ENCODE assay signal across 20 cellular contexts in genomic region chr1:233680000-233680399, GRCh38.
DNase-seq lines count a peak whose midpoint lies in the region; ATAC-seq, FAIRE-seq and TF ChIP-seq lines count a peak whose summit lies in the region.
"Had no signal": no experiment of that assay in that cellular context is flagged by ENCODE, and none has a peak within 500 bp of the region (broad histone marks: within the 10 kb centered on the region; RNA-seq: fewer than 3 reads in every experiment).

No MANE protein-coding gene starts in this region.

- no peak for TF ChIP-seq POLR2A in HepG2 (IDR thresholded peaks at IDR 0.05; ENCODE audit: insufficient read depth in 1 of 2, low read depth in 2 of 2, low read length in 2 of 2)
- no peak for TF ChIP-seq POLR2A in right lobe of liver (IDR thresholded peaks at IDR 0.05)

- H3K4me3 ChIP-seq in HepG2 (replicated peaks in 1 of 3; ENCODE audit: insufficient read depth in 1 of 3, low read depth in 2 of 3, low read length in 3 of 3) (no peak overlapping the region), right lobe of liver (no peak overlapping the region), Panc1 (ENCODE audit: low read depth in 2 of 2, low read length in 2 of 2) (no peak overlapping the region), kidney (ENCODE audit: low read length in 2 of 2) (no peak overlapping the region), osteoblast (ENCODE audit: insufficient read depth, low read length) (no peak overlapping the region)
- H3K4me3 ChIP-seq: Peyer's patch had no signal

- TF ChIP-seq EP300 in HepG2 (IDR thresholded peaks at IDR 0.05; ENCODE audit: low read depth in 2 of 2, low read length in 2 of 2) (no peak), HepG2 (CRISPR knock-in tag; IDR thresholded peaks at IDR 0.05; ENCODE audit: borderline replicate concordance) (no peak)

- DNase-seq in HepG2 (ENCODE audit: low spot score) (no peak), right lobe of liver (no peak), Panc1 (ENCODE audit: low read depth, low spot score) (no peak), foreskin keratinocyte (no peak), kidney (no peak), GM10248 (ENCODE audit: extremely low spot score) (no peak), osteoblast (ENCODE audit: insufficient read length, low spot score, missing footprints) (no peak)
- DNase-seq: CD4-positive, CD25-positive, alpha-beta regulatory T cell; DMS153; DND-41; KG1; MM.1S; NCI-H2029; NCI-H446 treated with DMSO at 0.1 percent for 48 hours; NCI-H526; NCI-H82; NK-92 treated with Interleukin-12 subunit alpha and Interleukin-12 subunit beta, amount 100 ng/mL, for 24 hours; Peyer's patch; SHP77 treated with DMSO at 0.1 percent for 48 hours had no signal

- FAIRE-seq in HepG2 (lab: Jason Lieb, UNC) (no peak), kidney (lab: Jason Lieb, UNC) (no peak)

- H4K20me1 ChIP-seq in HepG2 (ENCODE audit: insufficient read depth, low read length): no peaks in the 10 kb centered on the region
- H4K20me1 ChIP-seq in osteoblast (ENCODE audit: insufficient read depth, low read length): no peaks in the 10 kb centered on the region

- H3K4me1 ChIP-seq in HepG2 (ENCODE audit: insufficient read depth, low read length) (no peaks in the 10 kb centered on the region), right lobe of liver (no peaks in the 10 kb centered on the region), Panc1 (ENCODE audit: control insufficient read depth, insufficient read depth, low read length) (no peaks in the 10 kb centered on the region), foreskin keratinocyte (peaks cover 6% of the 10 kb centered on the region), kidney (ENCODE audit: control insufficient read depth in 1 of 2, insufficient read depth in 1 of 2, low read depth in 1 of 2, low read length in 2 of 2) (peaks cover 0 to 6% of the 10 kb centered on the region in 2 donors), osteoblast (ENCODE audit: insufficient read depth, low read length) (no peaks in the 10 kb centered on the region)
- H3K4me1 ChIP-seq: Peyer's patch had no signal

- TF ChIP-seq CTCF in HepG2 (CRISPR knock-in tag; IDR thresholded peaks at IDR 0.05) (no peak), right lobe of liver (IDR thresholded peaks at IDR 0.05) (no peak), Panc1 (IDR thresholded peaks at IDR 0.05) (peak; percentile 24), foreskin keratinocyte (conservative IDR thresholded peaks at IDR 0.05) (peak; percentile 7), kidney (IDR thresholded peaks at IDR 0.05; ENCODE audit: borderline replicate concordance, extremely low read depth, insufficient read depth) (no peak), GM10248 (IDR thresholded peaks at IDR 0.05; ENCODE audit: control extremely low read depth, extremely low read depth, low read depth, missing control alignments) (no peak), osteoblast (IDR thresholded peaks at IDR 0.05; ENCODE audit: extremely low read depth, low read depth, low read length) (no peak)

- BruUV-seq in HepG2 (replicated peaks; lab: Mats Ljungman, UMichigan) (no TSS peak), Panc1 (replicated peaks; lab: Mats Ljungman, UMichigan) (no TSS peak)

- no peak overlapping the region for H3K9ac ChIP-seq in HepG2 (ENCODE audit: insufficient read depth, low read depth, low read length)
- no peak overlapping the region for H3K9ac ChIP-seq in kidney (ENCODE audit: low read length in 2 of 2)

- POLR2A ChIA-PET in HepG2 (lab: Yijun Ruan, JAX) (no interaction called here), Panc1 (lab: Charles Lee) (no interaction called here), GM10248 (lab: Yijun Ruan, JAX) (no interaction called here)

- no peak for ATAC-seq in HepG2
- no peak for ATAC-seq in right lobe of liver
- no peak for ATAC-seq in Panc1
- ATAC-seq in foreskin keratinocyte: no peak
- no peak for ATAC-seq in GM19452 (IDR thresholded peaks at IDR 0.05; ENCODE audit: unreplicated experiment)

- H3K79me2 ChIP-seq in HepG2 (ENCODE audit: insufficient read depth, low read length) (no peaks in the 10 kb centered on the region), osteoblast (ENCODE audit: insufficient read depth, low read length) (no peaks in the 10 kb centered on the region)

- no peak for TF ChIP-seq RAD21 in HepG2 (CRISPR knock-in tag; IDR thresholded peaks at IDR 0.05)

- intact Hi-C loops in HepG2 (cut with micrococcal nuclease; ENCODE audit: unreplicated experiment): no loop called here
- intact Hi-C loops in right lobe of liver (cut with DNase I): no loop called here
- intact Hi-C loops in Panc1 (cut with micrococcal nuclease; ENCODE audit: unreplicated experiment): no loop called here
- intact Hi-C loops in kidney (cut with DNase I): no loop called here

- H2AFZ ChIP-seq in HepG2 (ENCODE audit: low read length): no peak overlapping the region
- H2AFZ ChIP-seq in osteoblast (ENCODE audit: low read length): no peak overlapping the region

- H3K27me3 ChIP-seq in HepG2 (ENCODE audit: control insufficient read depth in 1 of 2, insufficient read depth in 2 of 2, low read length in 2 of 2) (no peaks in the 10 kb centered on the region), right lobe of liver (no peaks in the 10 kb centered on the region), Panc1 (ENCODE audit: control insufficient read depth, insufficient read depth, low read length) (no peaks in the 10 kb centered on the region; the same call in 1 of the 2 replicates), foreskin keratinocyte (no peaks in the 10 kb centered on the region), osteoblast (ENCODE audit: insufficient read depth, low read length) (no peaks in the 10 kb centered on the region)
- H3K27me3 ChIP-seq: Peyer's patch had no signal

- H3K4me2 ChIP-seq in HepG2 (ENCODE audit: low read depth, low read length) (no peak overlapping the region), osteoblast (ENCODE audit: insufficient read depth, low read length) (no peak overlapping the region)

- H3K9me3 ChIP-seq in HepG2 (ENCODE audit: low read length) (no peaks in the 10 kb centered on the region), right lobe of liver (no peaks in the 10 kb centered on the region), Panc1 (ENCODE audit: control insufficient read depth, insufficient read depth, low read depth, low read length) (no peaks in the 10 kb centered on the region), kidney (ENCODE audit: control insufficient read depth in 1 of 2, low read length in 2 of 2) (no peaks in the 10 kb centered on the region), osteoblast (ENCODE audit: low read depth, low read length) (no peaks in the 10 kb centered on the region)
- H3K9me3 ChIP-seq: Peyer's patch had no signal

- CTCF ChIA-PET in HepG2 (lab: Yijun Ruan, JAX; ENCODE audit: low intra/inter-chr PET ratio, low total read pairs): no interaction called here
- CTCF ChIA-PET in Panc1 (lab: Charles Lee): no interaction called here
- CTCF ChIA-PET in GM10248 (lab: Yijun Ruan, JAX): interaction anchor here (1.0 kb wide), 2 partner anchors 15 to 239 kb away, joined by 3 read pairs; no protein-coding TSS in a partner anchor

- in situ Hi-C loops in HepG2 (cut with HindIII; ENCODE audit: extremely low pct_ligation_motif_present, low pct_unique_long_range_greater_than_20kb) (no loop called here), Panc1 (cut with HindIII; ENCODE audit: low pct_unique_long_range_greater_than_20kb, low sequenced_read_pairs) (no loop called here)

- H3K27ac ChIP-seq in HepG2 (ENCODE audit: extremely low read length, insufficient read depth, low read length) (no peak overlapping the region), right lobe of liver (no peak overlapping the region), Panc1 (ENCODE audit: low read length) (no peak overlapping the region), foreskin keratinocyte (no peak overlapping the region), kidney (ENCODE audit: low read depth in 2 of 2, low read length in 2 of 2) (no peak overlapping the region), osteoblast (ENCODE audit: low read depth, low read length) (no peak overlapping the region)
- H3K27ac ChIP-seq: Peyer's patch had no signal

- 20% methylated on average over 6 of the region's 6 CpGs for WGBS in HepG2 (ENCODE audit: low lambda C conversion rate)
- 89% methylated on average over 6 of the region's 6 CpGs for WGBS in right lobe of liver (ENCODE audit: insufficient coverage, low coverage, low lambda C conversion rate, missing lambda C conversion rate)

- H3K36me3 ChIP-seq in HepG2 (replicated peaks in 1 of 2; ENCODE audit: control insufficient read depth in 1 of 2, insufficient read depth in 2 of 2, low read length in 2 of 2): no peaks in the 10 kb centered on the region
- no peaks in the 10 kb centered on the region for H3K36me3 ChIP-seq in right lobe of liver
- H3K36me3 ChIP-seq in Panc1 (ENCODE audit: control insufficient read depth, insufficient read depth, low read length): no peaks in the 10 kb centered on the region
- H3K36me3 ChIP-seq in kidney (ENCODE audit: control insufficient read depth in 1 of 2, insufficient read depth in 2 of 2, low read length in 2 of 2): no peaks in the 10 kb centered on the region
- no peaks in the 10 kb centered on the region for H3K36me3 ChIP-seq in osteoblast (ENCODE audit: insufficient read depth, low read length)
- H3K36me3 ChIP-seq: Peyer's patch had no signal

TF ChIP-seq in HepG2, 621 proteins besides CTCF, POLR2A, EP300 and RAD21:
- no peak for TF ChIP-seq TSC22D2 (CRISPR knock-in tag; IDR thresholded peaks at IDR 0.05; ENCODE audit: borderline replicate concordance)
- TF ChIP-seq, protein P1, sequence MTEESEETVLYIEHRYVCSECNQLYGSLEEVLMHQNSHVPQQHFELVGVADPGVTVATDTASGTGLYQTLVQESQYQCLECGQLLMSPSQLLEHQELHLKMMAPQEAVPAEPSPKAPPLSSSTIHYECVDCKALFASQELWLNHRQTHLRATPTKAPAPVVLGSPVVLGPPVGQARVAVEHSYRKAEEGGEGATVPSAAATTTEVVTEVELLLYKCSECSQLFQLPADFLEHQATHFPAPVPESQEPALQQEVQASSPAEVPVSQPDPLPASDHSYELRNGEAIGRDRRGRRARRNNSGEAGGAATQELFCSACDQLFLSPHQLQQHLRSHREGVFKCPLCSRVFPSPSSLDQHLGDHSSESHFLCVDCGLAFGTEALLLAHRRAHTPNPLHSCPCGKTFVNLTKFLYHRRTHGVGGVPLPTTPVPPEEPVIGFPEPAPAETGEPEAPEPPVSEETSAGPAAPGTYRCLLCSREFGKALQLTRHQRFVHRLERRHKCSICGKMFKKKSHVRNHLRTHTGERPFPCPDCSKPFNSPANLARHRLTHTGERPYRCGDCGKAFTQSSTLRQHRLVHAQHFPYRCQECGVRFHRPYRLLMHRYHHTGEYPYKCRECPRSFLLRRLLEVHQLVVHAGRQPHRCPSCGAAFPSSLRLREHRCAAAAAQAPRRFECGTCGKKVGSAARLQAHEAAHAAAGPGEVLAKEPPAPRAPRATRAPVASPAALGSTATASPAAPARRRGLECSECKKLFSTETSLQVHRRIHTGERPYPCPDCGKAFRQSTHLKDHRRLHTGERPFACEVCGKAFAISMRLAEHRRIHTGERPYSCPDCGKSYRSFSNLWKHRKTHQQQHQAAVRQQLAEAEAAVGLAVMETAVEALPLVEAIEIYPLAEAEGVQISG (CRISPR knock-in tag; IDR thresholded peaks at IDR 0.05): 0 out of 2 replicates have a peak, but pooled peaks have one; percentile 33

Comparison
In these comparisons a context has a peak if more than half of its experiments do, and no peak if none do; other contexts are left out.
1. CTCF ChIP-seq: peak in Panc1 (single experiment) and foreskin keratinocyte (single experiment); none in HepG2 (single experiment), right lobe of liver (0 of 4), kidney (single experiment), GM10248 (single experiment) and osteoblast (single experiment).